17 cellular contexts compared by ENCODE assay signal in genomic region chr1:45923343-45923742, GRCh38.
"Had no signal": no experiment of that assay in that cellular context is flagged by ENCODE, and none has a peak within 500 bp of the region (broad histone marks: within the 10 kb centered on the region; RNA-seq: fewer than 3 reads in every experiment).

No MANE protein-coding gene starts in this region.

- H3K4me1 ChIP-seq: testis, tibial nerve, upper lobe of right lung, vagina had no signal

- FAIRE-seq: endothelial cell of umbilical vein, kidney had no signal

- H3K27me3 ChIP-seq: testis, tibial nerve, upper lobe of right lung, vagina had no signal

- H3K27ac ChIP-seq: coronary artery, testis, tibial nerve, upper lobe of right lung, vagina had no signal

- H3K36me3 ChIP-seq: tibial nerve, upper lobe of right lung, vagina had no signal

- H3K4me3 ChIP-seq: coronary artery, testis, tibial nerve, upper lobe of right lung, vagina had no signal

- H3K9me3 ChIP-seq: testis, tibial nerve, upper lobe of right lung, vagina had no signal

- ATAC-seq: stimulated activated naive CD8-positive, alpha-beta T cell treated with anti-CD3 and anti-CD28 coated beads, Interleukin-15, amount 100 ng/mL, for 72 hours had no signal

- DNase-seq: central memory CD4-positive, alpha-beta T cell; effector CD4-positive, alpha-beta T cell; erythroblast; foreskin melanocyte; kidney; left cardiac atrium; midbrain; nephron progenitor cell; stimulated activated CD4-positive, alpha-beta T cell treated with anti-CD3 and anti-CD28 coated beads, Interleukin-4, amount 100 ng/mL, for 4 hours; stimulated activated naive B cell treated with anti-CD40 and anti-IgM and Interleukin-4, amounts not matched to agents 10 μg/mL and 1 μg/mL and 100 μg/mL, for 72 hours; stimulated activated naive CD8-positive, alpha-beta T cell treated with anti-CD3 and anti-CD28 coated beads, Interleukin-15, amount 100 ng/mL, for 72 hours; testis; upper lobe of right lung had no signal
